In genomic region chr14:67719866-67720265, GRCh38 we compare ENCODE assay signal across 24 cellular contexts. TPM values are rescaled to one million over a fixed set of nuclear protein-coding genes. Genes with fewer than 3 reads are reported as not detected.
"Had no signal": no experiment of that assay in that cellular context is flagged by ENCODE, and none has a peak within 500 bp of the region (broad histone marks: within the 10 kb centered on the region; RNA-seq: fewer than 3 reads in every experiment).

No MANE protein-coding gene starts in this region.

- H3K9me3 ChIP-seq: SJSA1 had no signal

- H3K36me3 ChIP-seq: SJSA1 had no signal

- H3K4me3 ChIP-seq: SJSA1 had no signal

- H3K4me1 ChIP-seq: SJSA1 had no signal

- H3K27me3 ChIP-seq: SJSA1 had no signal

- DNase-seq: activated CD4-positive, alpha-beta T cell treated with anti-CD3 and anti-CD28 coated beads for 1 hour; activated CD4-positive, alpha-beta T cell treated with anti-CD3 and anti-CD28 coated beads, Interleukin-2, amount 10 ng/mL, durations not matched to agents 24 days and 14 days; activated CD4-positive, alpha-beta T cell treated with anti-CD3 and anti-CD28 coated beads, Interleukin-2, amount 50 U/mL, for 48 hours; activated CD8-positive, alpha-beta memory T cell treated with anti-CD3 and anti-CD28 coated beads, Interleukin-2, amount 10 ng/mL, durations not matched to agents 7 days and 5 days; activated effector memory CD4-positive, alpha-beta T cell treated with Interleukin-2 at 50 U/mL for 16 hours; activated naive CD4-positive, alpha-beta T cell treated with Interleukin-2 at 50 U/mL for 16 hours; activated naive CD8-positive, alpha-beta T cell treated with anti-CD3 and anti-CD28 coated beads, Interleukin-2, amount 50 U/mL, for 24 hours; activated T-cell treated with anti-CD3 and anti-CD28 coated beads, Interleukin-2, amount 50 U/mL, for 24 hours; amygdala; Karpas-422; MV-4-11; NCI-H1105 treated with DMSO at 0.1 percent for 48 hours; NCI-H1436 treated with DMSO at 0.1 percent for 48 hours; NCI-H187; NCI-H2081 treated with DMSO at 0.1 percent for 48 hours; NCI-H2171 treated with DMSO at 0.1 percent for 48 hours; NCI-H226; NCI-H774; PC-3; SHP77 had no signal

- ATAC-seq: activated CD8-positive, alpha-beta memory T cell treated with anti-CD3 and anti-CD28 coated beads, Interleukin-2, amount 10 ng/mL, durations not matched to agents 7 days and 5 days; activated naive CD4-positive, alpha-beta T cell treated with anti-CD3 and anti-CD28 coated beads, Interleukin-2, amount 50 U/mL, for 72 hours; activated naive CD8-positive, alpha-beta T cell treated with anti-CD3 and anti-CD28 coated beads, Interleukin-2, amount 50 U/mL, for 24 hours; PC-3 had no signal

- H3K27ac ChIP-seq: SJSA1 had no signal

RNA-seq across cellular contexts. Expression of gene RDH12, which starts 18.2 kb away (rescaled TPM):
- total RNA-seq: activated CD4-positive, alpha-beta T cell treated with anti-CD3 and anti-CD28 coated beads, Interleukin-2, amount 10 ng/mL, durations not matched to agents 24 days and 14 days; activated CD8-positive, alpha-beta memory T cell treated with anti-CD3 and anti-CD28 coated beads, Interleukin-2, amount 10 ng/mL, durations not matched to agents 7 days and 5 days; activated naive CD4-positive, alpha-beta T cell treated with anti-CD3 and anti-CD28 coated beads, Interleukin-2, amount 50 U/mL, for 72 hours; activated T-helper 1 cell treated with anti-CD3 and anti-CD28 coated beads, Interleukin-12 subunit alpha, Interleukin-12 subunit beta, Interleukin-2, Interleukin-4 antibody, amounts not matched to agents 30 ng/mL and 10 ng/mL and 1 ng/mL, durations not matched to agents 14 hours and 24 hours and 36 hours; NCI-H460; PC-3; SJSA1 had no signal
